In genomic region chr9:97556721-97557605, GRCh38 we compare ENCODE assay signal across 11 cellular contexts. TPM values are rescaled to one million over a fixed set of nuclear protein-coding genes. Genes with fewer than 3 reads are reported as not detected.
DNase-seq lines count a peak whose midpoint lies in the region; ATAC-seq and TF ChIP-seq lines count a peak whose summit lies in the region.
"Had no signal": no experiment of that assay in that cellular context is flagged by ENCODE, and none has a peak within 500 bp of the region (broad histone marks: within the 10 kb centered on the region; RNA-seq: fewer than 3 reads in every experiment).

No MANE protein-coding gene starts in this region.

- intact Hi-C loops in Right ventricle myocardium superior (cut with DNase I) (loop anchor here (10.0 kb wide), 1 partner anchor 52 kb away; the partner anchor contains the start of gene TMOD1), psoas muscle (cut with DNase I) (loop anchor here in 1 of 2 donors (5.0 kb wide), 1 partner anchor 35 kb away; no protein-coding TSS in a partner anchor)

- TF ChIP-seq CTCF in BE2C (IDR thresholded peaks at IDR 0.05; ENCODE audit: low read depth, low read length) (peak; percentile 12; the same call in 1 of the 2 replicates), psoas muscle (IDR thresholded peaks at IDR 0.05) (no peak), GM13976 (IDR thresholded peaks at IDR 0.05; ENCODE audit: borderline replicate concordance, control extremely low read depth, extremely low read depth, insufficient read depth, missing control alignments) (no peak)

- H3K27me3 ChIP-seq in BE2C (no peaks in the 10 kb centered on the region), psoas muscle (ENCODE audit: insufficient read depth in 3 of 3, low read length in 2 of 3) (no peaks in the 10 kb centered on the region)

- H3K36me3 ChIP-seq in BE2C = peaks cover 70% of the 10 kb centered on the region
- H3K36me3 ChIP-seq in psoas muscle (ENCODE audit: insufficient read depth in 1 of 2, low read depth in 1 of 2) = peaks cover 0 to 38% of the 10 kb centered on the region in 2 donors

- in situ Hi-C loops in GM13976 (cut with MboI; ENCODE audit: low sequenced_read_pairs, unreplicated experiment) = no loop called here

- peak overlapping the region; percentile 84 for H3K27ac ChIP-seq in psoas muscle

- peak; percentile 57 for ATAC-seq in Right ventricle myocardium superior (ENCODE audit: poor library complexity)
- peak in 3 of 4 donors; percentile 6 to 27 (median 16) for ATAC-seq in psoas muscle
- no peak for ATAC-seq in HG02981 (IDR thresholded peaks at IDR 0.05; ENCODE audit: unreplicated experiment)
- ATAC-seq: K562 had no signal

- no peak overlapping the region for H3K4me3 ChIP-seq in BE2C (ENCODE audit: low read depth, low read length)
- H3K4me3 ChIP-seq in psoas muscle = no peak overlapping the region
- H3K4me3 ChIP-seq: K562 had no signal

- WGBS in psoas muscle, 3 donors = 61 to 74% (median 64%) methylated on average over 15 of the region's 15 CpGs

- H3K4me1 ChIP-seq in BE2C (peaks cover 40% of the 10 kb centered on the region), psoas muscle (peaks cover 34% of the 10 kb centered on the region)

- no peaks in the 10 kb centered on the region for H3K9me3 ChIP-seq in BE2C
- no peaks in the 10 kb centered on the region for H3K9me3 ChIP-seq in psoas muscle

- DNase-seq in BE2C (no peak), NCI-H69 (lab: John Stamatoyannopoulos, UW) (peak; percentile 44), Right ventricle myocardium superior (peak; percentile 77), psoas muscle (peak; percentile 40 to 75), GM13976 (ENCODE audit: low spot score) (no peak)
- DNase-seq in activated CD4-positive, CD25-positive, alpha-beta regulatory T cell treated with anti-CD3 and anti-CD28 coated beads, Interleukin-2, amount 50 U/mL, for 72 hours = no peak
- no peak for DNase-seq in stimulated activated CD4-positive, alpha-beta T cell treated with anti-CD3 and anti-CD28 coated beads, Interleukin-4, amount 100 ng/mL, for 4 hours
- DNase-seq: activated naive CD8-positive, alpha-beta T cell treated with anti-CD3 and anti-CD28 coated beads, Interleukin-2, amount 10 ng/mL, durations not matched to agents 7 days and 5 days; NCI-H226 had no signal

RNA-seq across cellular contexts. Expression of gene TMOD1, which starts 55.5 kb away (rescaled TPM):
- 162 TPM for polyA plus RNA-seq in BE2C (2012; ENCODE audit: insufficient read depth, insufficient read length, low read depth)
- 192 TPM for total RNA-seq in Right ventricle myocardium superior
- 100 to 1,000 TPM; 138 to 209 (median 167) TPM for total RNA-seq in psoas muscle
- polyA plus RNA-seq in psoas muscle = 100 to 1,000 TPM in 2 of 3 donors, 10 to 100 TPM in 1; 65.4 to 286 (median 131) TPM

Comparison
In these comparisons a context has a peak if more than half of its experiments do, and no peak if none do; other contexts are left out.
1. DNase-seq: peak in NCI-H69 (single experiment), Right ventricle myocardium superior (single experiment) and psoas muscle (2 of 2); none in BE2C (single experiment), GM13976 (single experiment), activated CD4-positive, CD25-positive, alpha-beta regulatory T cell treated with anti-CD3 and anti-CD28 coated beads, Interleukin-2, amount 50 U/mL, for 72 hours (single experiment) and stimulated activated CD4-positive, alpha-beta T cell treated with anti-CD3 and anti-CD28 coated beads, Interleukin-4, amount 100 ng/mL, for 4 hours (0 of 2).